Comparison of ENCODE assay signal across 20 cellular contexts in the genomic region with DNA sequence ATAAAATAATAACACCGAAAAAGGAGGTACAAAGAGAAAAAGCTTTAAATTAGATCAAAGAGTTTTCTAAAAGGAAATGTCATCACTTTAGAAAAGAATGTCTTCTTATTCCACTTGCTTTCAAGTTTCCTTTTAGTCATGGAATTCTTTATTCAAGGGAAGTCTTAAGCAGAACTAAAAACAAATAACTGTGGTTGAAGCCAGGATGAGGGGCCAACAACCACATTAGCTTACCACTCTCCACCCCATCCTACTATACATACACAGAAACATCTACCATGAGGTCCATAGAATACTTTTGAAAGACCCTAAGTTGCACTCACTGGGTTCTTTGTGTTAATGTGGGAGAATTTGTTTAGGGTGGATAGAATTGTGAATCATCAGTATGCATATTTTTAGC.
"Had no signal": no experiment of that assay in that cellular context is flagged by ENCODE, and none has a peak within 500 bp of the region (broad histone marks: within the 10 kb centered on the region; RNA-seq: fewer than 3 reads in every experiment).

No MANE protein-coding gene starts in this region.

- H3K27ac ChIP-seq: esophagus muscularis mucosa, gastroesophageal sphincter, neutrophil, sigmoid colon, upper lobe of left lung had no signal

- H3K4me1 ChIP-seq: esophagus muscularis mucosa, gastroesophageal sphincter, sigmoid colon, upper lobe of left lung had no signal

- H3K4me1 Mint-ChIP-seq: activated naive CD8-positive, alpha-beta T cell treated with anti-CD3 and anti-CD28 coated beads, Interleukin-2, amount 50 U/mL, for 24 hours; central memory CD8-positive, alpha-beta T cell; naive thymus-derived CD8-positive, alpha-beta T cell; T-cell had no signal

- DNase-seq: activated CD4-positive, alpha-beta T cell treated with anti-CD3 and anti-CD28 coated beads for 4 hours; activated CD8-positive, alpha-beta memory T cell treated with anti-CD3 and anti-CD28 coated beads, Interleukin-2, amount 50 U/mL, for 4 hours; activated CD8-positive, alpha-beta T cell treated with anti-CD3 and anti-CD28 coated beads for 36 hours; activated naive CD8-positive, alpha-beta T cell treated with anti-CD3 and anti-CD28 coated beads, Interleukin-2, amount 50 U/mL, for 24 hours; activated T-cell treated with anti-CD3 and anti-CD28 coated beads, Interleukin-2, amount 50 U/mL, for 72 hours; endodermal cell; left colon; naive thymus-derived CD8-positive, alpha-beta T cell; sigmoid colon; stimulated activated CD4-positive, alpha-beta T cell treated with anti-CD3 and anti-CD28 coated beads, Interleukin-2, amount 100 ng/mL, for 48 hours; T-cell; upper lobe of left lung had no signal

- H3K4me3 Mint-ChIP-seq: activated CD8-positive, alpha-beta T cell treated with anti-CD3 and anti-CD28 coated beads for 36 hours; activated naive CD8-positive, alpha-beta T cell treated with anti-CD3 and anti-CD28 coated beads, Interleukin-2, amount 50 U/mL, for 24 hours; activated T-cell treated with anti-CD3 and anti-CD28 coated beads, Interleukin-2, amount 50 U/mL, for 72 hours; brain; central memory CD8-positive, alpha-beta T cell; endodermal cell; naive thymus-derived CD8-positive, alpha-beta T cell; stimulated activated naive CD8-positive, alpha-beta T cell treated with anti-CD3 and anti-CD28 coated beads, Interleukin-15, Interleukin-2, amounts not matched to agents 100 ng/mL and 50 ng/mL, for 24 hours; T-cell had no signal

- ATAC-seq: activated CD8-positive, alpha-beta T cell treated with anti-CD3 and anti-CD28 coated beads for 36 hours; activated naive CD8-positive, alpha-beta T cell treated with anti-CD3 and anti-CD28 coated beads, Interleukin-2, amount 50 U/mL, for 24 hours; activated T-cell treated with anti-CD3 and anti-CD28 coated beads, Interleukin-2, amount 50 U/mL, for 72 hours; gastroesophageal sphincter; left colon; naive thymus-derived CD8-positive, alpha-beta T cell; T-cell had no signal

- H3K9me3 ChIP-seq: esophagus muscularis mucosa, gastroesophageal sphincter, neutrophil, sigmoid colon, upper lobe of left lung had no signal

- H3K9me3 Mint-ChIP-seq: endodermal cell had no signal

- H3K27ac Mint-ChIP-seq: activated CD8-positive, alpha-beta T cell treated with anti-CD3 and anti-CD28 coated beads for 36 hours; activated naive CD8-positive, alpha-beta T cell treated with anti-CD3 and anti-CD28 coated beads, Interleukin-2, amount 50 U/mL, for 24 hours; activated T-cell treated with anti-CD3 and anti-CD28 coated beads, Interleukin-2, amount 50 U/mL, for 72 hours; brain; endodermal cell; naive thymus-derived CD8-positive, alpha-beta T cell; progenitor cell of endocrine pancreas; stimulated activated naive CD8-positive, alpha-beta T cell treated with anti-CD3 and anti-CD28 coated beads, Interleukin-15, Interleukin-2, amounts not matched to agents 100 ng/mL and 50 ng/mL, for 24 hours; T-cell had no signal

- H3K4me3 ChIP-seq: esophagus muscularis mucosa, gastroesophageal sphincter, lung, sigmoid colon, upper lobe of left lung had no signal

- H3K27me3 Mint-ChIP-seq: activated CD8-positive, alpha-beta T cell treated with anti-CD3 and anti-CD28 coated beads for 36 hours; activated naive CD8-positive, alpha-beta T cell treated with anti-CD3 and anti-CD28 coated beads, Interleukin-2, amount 50 U/mL, for 24 hours; brain; central memory CD8-positive, alpha-beta T cell; naive thymus-derived CD8-positive, alpha-beta T cell; progenitor cell of endocrine pancreas; stimulated activated naive CD8-positive, alpha-beta T cell treated with anti-CD3 and anti-CD28 coated beads, Interleukin-15, Interleukin-2, amounts not matched to agents 100 ng/mL and 50 ng/mL, for 24 hours; T-cell had no signal

- H3K36me3 ChIP-seq: esophagus muscularis mucosa, gastroesophageal sphincter, neutrophil, sigmoid colon, upper lobe of left lung had no signal

- H3K27me3 ChIP-seq: esophagus muscularis mucosa, gastroesophageal sphincter, neutrophil, sigmoid colon, upper lobe of left lung had no signal

- H3K36me3 Mint-ChIP-seq: brain; naive thymus-derived CD8-positive, alpha-beta T cell; T-cell had no signal
